ENCODE assay signal across 8 cellular contexts in the genomic region with DNA sequence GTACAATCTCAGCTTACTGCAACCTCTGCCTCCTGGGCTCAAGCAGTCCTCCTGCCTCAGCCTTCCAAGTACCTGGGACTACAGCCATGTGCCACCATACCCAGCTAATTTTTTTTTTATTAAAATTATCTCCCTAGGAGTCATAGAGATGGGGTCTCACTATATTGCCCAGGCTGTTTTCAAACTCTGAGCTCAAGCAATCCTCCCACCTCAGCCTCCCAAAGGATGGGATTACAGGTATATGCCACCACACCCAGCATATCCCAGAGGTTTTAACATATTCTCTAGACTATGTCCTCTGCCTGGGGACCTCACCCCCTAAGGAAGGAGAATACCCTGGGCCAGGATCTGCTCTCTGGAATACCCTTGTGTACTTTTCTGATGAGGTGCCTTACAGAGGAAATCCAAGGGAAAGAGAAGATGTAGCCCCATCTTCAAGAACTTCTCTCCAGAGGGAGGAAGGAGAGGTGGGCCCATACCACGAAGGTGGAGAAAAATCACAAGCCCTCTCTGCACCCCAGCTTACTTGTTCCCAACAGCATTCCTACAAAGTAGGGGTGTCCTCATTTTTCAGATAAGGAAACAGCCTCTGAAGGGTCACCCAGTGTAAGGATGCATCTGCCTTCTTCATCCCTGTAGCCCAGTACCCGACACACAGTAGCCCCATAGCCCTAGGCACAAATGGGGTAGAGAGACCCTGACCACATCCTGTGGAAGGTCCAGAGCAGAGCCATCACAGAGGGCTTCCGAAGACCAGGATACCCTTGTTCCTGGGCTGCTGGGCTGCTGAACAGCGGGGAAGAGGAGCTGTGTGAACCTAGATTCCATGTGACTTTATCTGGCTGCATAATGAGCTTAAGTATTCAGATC.
A peak's percentile ranks its signal among the peaks of the same experiment; 100 is the strongest.
DNase-seq lines count a peak whose midpoint lies in the region; ATAC-seq, FAIRE-seq and TF ChIP-seq lines count a peak whose summit lies in the region.

No MANE protein-coding gene starts in this region.

- no peak for TF ChIP-seq CTCF in HFFc6 (IDR thresholded peaks at IDR 0.05)
- no peak for TF ChIP-seq CTCF in nephron (IDR thresholded peaks at IDR 0.05; ENCODE audit: unreplicated experiment in 3 of 3)

- H3K27ac Mint-ChIP-seq in HFFc6: peak overlapping the region; percentile 94
- peak overlapping the region; percentile 86 for H3K27ac Mint-ChIP-seq in activated naive CD8-positive, alpha-beta T cell treated with anti-CD3 and anti-CD28 coated beads for 36 hours
- peak overlapping the region; percentile 53 to 76 (median 73) for H3K27ac Mint-ChIP-seq in nephron

- H3K4me3 Mint-ChIP-seq in HFFc6: peak overlapping the region; percentile 76
- H3K4me3 Mint-ChIP-seq in activated naive CD8-positive, alpha-beta T cell treated with anti-CD3 and anti-CD28 coated beads for 36 hours: no peak overlapping the region
- peak overlapping the region in 1 of 3 experiments; percentile 18 for H3K4me3 Mint-ChIP-seq in nephron

- H3K27me3 Mint-ChIP-seq in HFFc6 (ENCODE audit: insufficient read depth) (no peaks in the 10 kb centered on the region; the same call in 1 of the 2 replicates), nephron (ENCODE audit: low read depth) (no peaks in the 10 kb centered on the region)
- H3K27me3 Mint-ChIP-seq in activated naive CD8-positive, alpha-beta T cell treated with anti-CD3 and anti-CD28 coated beads for 36 hours: no peaks in the 10 kb centered on the region

- peak; percentile 32 for ATAC-seq in GM18511 (IDR thresholded peaks at IDR 0.05; ENCODE audit: unreplicated experiment)

- H3K4me1 Mint-ChIP-seq in HFFc6 (ENCODE audit: low read depth): peaks cover 87% of the 10 kb centered on the region
- peaks cover 55% of the 10 kb centered on the region for H3K4me1 Mint-ChIP-seq in activated naive CD8-positive, alpha-beta T cell treated with anti-CD3 and anti-CD28 coated beads for 36 hours
- peaks cover 59% of the 10 kb centered on the region for H3K4me1 Mint-ChIP-seq in nephron

- no peaks in the 10 kb centered on the region for H3K9me3 Mint-ChIP-seq in HFFc6
- no peaks in the 10 kb centered on the region for H3K9me3 Mint-ChIP-seq in activated naive CD8-positive, alpha-beta T cell treated with anti-CD3 and anti-CD28 coated beads for 36 hours
- no peaks in the 10 kb centered on the region for H3K9me3 Mint-ChIP-seq in nephron

- DNase-seq in HFFc6 (no peak), activated gamma-delta T cell treated with Interleukin-2 at 50 U/mL for 16 hours (no peak), hepatic stellate cell (ENCODE audit: low spot score) (no peak), urothelium cell line (ENCODE audit: low spot score) (no peak)
- DNase-seq in activated naive CD8-positive, alpha-beta T cell treated with anti-CD3 and anti-CD28 coated beads for 36 hours: no peak
- DNase-seq in stimulated activated naive CD4-positive, alpha-beta T cell treated with Interleukin-2 at 50 U/mL for 16 hours (lab: John Stamatoyannopoulos, UW): no peak

- H3K36me3 Mint-ChIP-seq in HFFc6 (ENCODE audit: low read depth): no peaks in the 10 kb centered on the region; the same call in 1 of the 2 replicates
- peaks cover 7% of the 10 kb centered on the region for H3K36me3 Mint-ChIP-seq in activated naive CD8-positive, alpha-beta T cell treated with anti-CD3 and anti-CD28 coated beads for 36 hours
- peaks cover 2% of the 10 kb centered on the region for H3K36me3 Mint-ChIP-seq in nephron (ENCODE audit: low read depth)

- FAIRE-seq in urothelium cell line (lab: Jason Lieb, UNC): no peak
